ENCODE assay signal across 9 cellular contexts in genomic region chr12:39764944-39765560, GRCh38.
DNase-seq lines count a peak whose midpoint lies in the region; ATAC-seq lines count a peak whose summit lies in the region.
"Had no signal": no experiment of that assay in that cellular context is flagged by ENCODE, and none has a peak within 500 bp of the region (broad histone marks: within the 10 kb centered on the region; RNA-seq: fewer than 3 reads in every experiment).

No MANE protein-coding gene starts in this region.

- H3K27ac Mint-ChIP-seq in memory B cell: no peak overlapping the region
- H3K27ac Mint-ChIP-seq in T-helper 2 cell treated with Interferon-gamma antibody and Interleukin-4, amounts not matched to agents 5 μg/mL and 100 μg/mL, for 36 hours: no peak overlapping the region
- H3K27ac Mint-ChIP-seq: IgD-negative memory B cell had no signal

- H3K9me3 Mint-ChIP-seq in memory B cell: no peaks in the 10 kb centered on the region
- no peaks in the 10 kb centered on the region for H3K9me3 Mint-ChIP-seq in T-helper 2 cell treated with Interferon-gamma antibody and Interleukin-4, amounts not matched to agents 5 μg/mL and 100 μg/mL, for 36 hours
- H3K9me3 Mint-ChIP-seq: IgD-negative memory B cell had no signal

- H3K4me1 Mint-ChIP-seq in memory B cell: no peaks in the 10 kb centered on the region
- H3K4me1 Mint-ChIP-seq in T-helper 2 cell treated with Interferon-gamma antibody and Interleukin-4, amounts not matched to agents 5 μg/mL and 100 μg/mL, for 36 hours (ENCODE audit: low read depth): no peaks in the 10 kb centered on the region

- no peaks in the 10 kb centered on the region for H3K27me3 Mint-ChIP-seq in memory B cell
- no peaks in the 10 kb centered on the region for H3K27me3 Mint-ChIP-seq in T-helper 2 cell treated with Interferon-gamma antibody and Interleukin-4, amounts not matched to agents 5 μg/mL and 100 μg/mL, for 36 hours (ENCODE audit: low read depth)
- H3K27me3 Mint-ChIP-seq: IgD-negative memory B cell had no signal

- H3K36me3 Mint-ChIP-seq in memory B cell: peaks cover 1% of the 10 kb centered on the region
- no peaks in the 10 kb centered on the region for H3K36me3 Mint-ChIP-seq in T-helper 2 cell treated with Interferon-gamma antibody and Interleukin-4, amounts not matched to agents 5 μg/mL and 100 μg/mL, for 36 hours (ENCODE audit: low read depth)
- H3K36me3 Mint-ChIP-seq: IgD-negative memory B cell had no signal

- no peak overlapping the region for H3K4me3 Mint-ChIP-seq in memory B cell
- no peak overlapping the region for H3K4me3 Mint-ChIP-seq in T-helper 2 cell treated with Interferon-gamma antibody and Interleukin-4, amounts not matched to agents 5 μg/mL and 100 μg/mL, for 36 hours
- H3K4me3 Mint-ChIP-seq: IgD-negative memory B cell had no signal

- peak; percentile 59 for DNase-seq in Ammon's horn (ENCODE audit: low spot score)
- peak; percentile 40 for DNase-seq in NOMO-1 treated with DMSO at 0.1 percent for 48 hours (lab: John Stamatoyannopoulos, UW; ENCODE audit: unreplicated experiment)
- DNase-seq in dedifferentiated amniotic fluid mesenchymal stem cell (ENCODE audit: extremely low spot score): peak; percentile 49
- DNase-seq in memory B cell (ENCODE audit: low spot score in 2 of 2): no peak
- no peak for DNase-seq in T-helper 2 cell treated with Interferon-gamma antibody and Interleukin-4, amounts not matched to agents 5 μg/mL and 100 μg/mL, for 36 hours (ENCODE audit: low spot score)

- ATAC-seq in GM18502 (IDR thresholded peaks at IDR 0.05; ENCODE audit: poor library complexity, unreplicated experiment) (peak; percentile 82), HG03135 (IDR thresholded peaks at IDR 0.05; ENCODE audit: unreplicated experiment) (peak; percentile 82), memory B cell (ENCODE audit: low read depth) (peak; percentile 35), GM21737 (IDR thresholded peaks at IDR 0.05; ENCODE audit: unreplicated experiment) (no peak)

Comparison
In these comparisons a context has a peak if more than half of its experiments do, and no peak if none do; other contexts are left out.
1. DNase-seq: peak in Ammon's horn (single experiment), NOMO-1 treated with DMSO at 0.1 percent for 48 hours (single experiment) and dedifferentiated amniotic fluid mesenchymal stem cell (single experiment); none in memory B cell (0 of 2) and T-helper 2 cell treated with Interferon-gamma antibody and Interleukin-4, amounts not matched to agents 5 μg/mL and 100 μg/mL, for 36 hours (single experiment).